27 cellular contexts compared by ENCODE assay signal in genomic region chr5:64749385-64749784, GRCh38. TPM values are rescaled to one million over a fixed set of nuclear protein-coding genes. Genes with fewer than 3 reads are reported as not detected.
DNase-seq lines count a peak whose midpoint lies in the region; ATAC-seq and TF ChIP-seq lines count a peak whose summit lies in the region.
"Had no signal": no experiment of that assay in that cellular context is flagged by ENCODE, and none has a peak within 500 bp of the region (broad histone marks: within the 10 kb centered on the region; RNA-seq: fewer than 3 reads in every experiment).

No MANE protein-coding gene starts in this region.

- no peaks in the 10 kb centered on the region for H4K20me1 ChIP-seq in OCI-LY7 (ENCODE audit: insufficient read depth, low read length)

- H3K36me3 ChIP-seq in SJCRH30, result peaks cover 13% of the 10 kb centered on the region
- H3K36me3 ChIP-seq in OCI-LY7 (ENCODE audit: insufficient read depth, low read length), result peaks cover 17% of the 10 kb centered on the region

- H3K27ac Mint-ChIP-seq in central memory CD8-positive, alpha-beta T cell (ENCODE audit: low read depth), result peak overlapping the region; percentile 4
- H3K27ac Mint-ChIP-seq: CD4-positive, alpha-beta memory T cell; CD4-positive, CD25-positive, alpha-beta regulatory T cell had no signal

- POLR2A ChIA-PET in OCI-LY7 (lab: Charles Lee), result interaction anchor here (0.7 to 2.0 kb wide), 6 partner anchors 9 to 367 kb away, joined by 3 to 11 read pairs (median 5); no protein-coding TSS in a partner anchor

- peaks cover 14% of the 10 kb centered on the region for H3K36me3 Mint-ChIP-seq in central memory CD8-positive, alpha-beta T cell (ENCODE audit: insufficient read depth)

- H3K27ac ChIP-seq in SJCRH30, result no peak overlapping the region
- no peak overlapping the region for H3K27ac ChIP-seq in OCI-LY7 (ENCODE audit: low read depth, low read length, poor library complexity, severe bottlenecking)
- H3K27ac ChIP-seq: BLaER1 had no signal

- no peak for TF ChIP-seq CTCF in omental fat pad (IDR thresholded peaks at IDR 0.05)
- TF ChIP-seq CTCF in OCI-LY7 (conservative IDR thresholded peaks at IDR 0.05; ENCODE audit: low read length), result no peak

- H3K4me3 Mint-ChIP-seq in central memory CD8-positive, alpha-beta T cell, result no peak overlapping the region
- H3K4me3 Mint-ChIP-seq: CD14-positive monocyte; CD4-positive, alpha-beta memory T cell; CD4-positive, CD25-positive, alpha-beta regulatory T cell; CD8-positive, alpha-beta memory T cell had no signal

- ATAC-seq in central memory CD8-positive, alpha-beta T cell (replicated peaks; ENCODE audit: extremely low read depth, poor library complexity, severe bottlenecking), result no peak
- ATAC-seq in omental fat pad (ENCODE audit: low FRiP score), result no peak
- ATAC-seq in HG03457 (IDR thresholded peaks at IDR 0.05; ENCODE audit: unreplicated experiment), result no peak
- ATAC-seq: GM12878 had no signal

- intact Hi-C loops in OCI-LY7 (cut with micrococcal nuclease; ENCODE audit: unreplicated experiment), result no loop called here

- 0 out of 2 replicates have a peak, but pooled peaks cover under 1% of the 10 kb centered on the region for H3K79me2 ChIP-seq in OCI-LY7 (ENCODE audit: insufficient read depth, low read depth, low read length)

- CTCF ChIA-PET in OCI-LY7 (lab: Charles Lee; ENCODE audit: unreplicated experiment), result no interaction called here

- H3K27me3 ChIP-seq in SJCRH30, result no peaks in the 10 kb centered on the region
- H3K27me3 ChIP-seq: BE2C, BLaER1 had no signal

- H3K9me3 ChIP-seq in SJCRH30 (replicated peaks) (no peaks in the 10 kb centered on the region), OCI-LY7 (ENCODE audit: low read length) (no peaks in the 10 kb centered on the region)
- H3K9me3 ChIP-seq: BE2C, BLaER1 had no signal

- H3K4me1 Mint-ChIP-seq in central memory CD8-positive, alpha-beta T cell, result peaks cover 13% of the 10 kb centered on the region

- H3K27me3 Mint-ChIP-seq in central memory CD8-positive, alpha-beta T cell, result no peaks in the 10 kb centered on the region
- H3K27me3 Mint-ChIP-seq: CD4-positive, alpha-beta memory T cell; CD4-positive, CD25-positive, alpha-beta regulatory T cell; CD8-positive, alpha-beta memory T cell had no signal

- H3K9me2 ChIP-seq in OCI-LY7 (ENCODE audit: insufficient read depth, low read length), result no peaks in the 10 kb centered on the region

- H3K4me2 ChIP-seq in OCI-LY7 (ENCODE audit: low read length), result no peak overlapping the region
- H3K4me2 ChIP-seq: BLaER1 had no signal

- H3K9me3 Mint-ChIP-seq in central memory CD8-positive, alpha-beta T cell, result no peaks in the 10 kb centered on the region
- H3K9me3 Mint-ChIP-seq: CD4-positive, alpha-beta memory T cell; CD4-positive, CD25-positive, alpha-beta regulatory T cell; CD8-positive, alpha-beta memory T cell had no signal

- H3K4me3 ChIP-seq in SJCRH30, result no peak overlapping the region
- H3K4me3 ChIP-seq in OCI-LY7 (ENCODE audit: low read depth, low read length, poor library complexity, severe bottlenecking), result no peak overlapping the region
- H3K4me3 ChIP-seq: BLaER1, GM12878 had no signal

- DNase-seq in NCI-H2171 treated with DMSO at 0.1 percent for 48 hours (lab: John Stamatoyannopoulos, UW) (peak; percentile 13), NCI-H2171 (lab: John Stamatoyannopoulos, UW) (no peak), SJCRH30 (peak; percentile 3 to 36), omental fat pad (ENCODE audit: low spot score) (no peak), OCI-LY7 (ENCODE audit: low spot score) (no peak)
- DNase-seq in central memory CD8-positive, alpha-beta T cell (ENCODE audit: low spot score in 2 of 2), result no peak
- DNase-seq: 8988T; ACHN; BE2C; C1 segment of cervical spinal cord; CD4-positive, alpha-beta memory T cell; CD4-positive, CD25-positive, alpha-beta regulatory T cell; CD8-positive, alpha-beta memory T cell; COR-L47; DMS 273 treated with DMSO at 0.1 percent for 48 hours; DMS153; DMS53; DMS79; DND-41; EL; GDM1 had no signal

- BruUV-seq in OCI-LY7 (replicated peaks; lab: Mats Ljungman, UMichigan), result no TSS peak

- H3K4me1 ChIP-seq in SJCRH30 (no peaks in the 10 kb centered on the region), OCI-LY7 (ENCODE audit: insufficient read depth, low read length, poor library complexity, severe bottlenecking) (no peaks in the 10 kb centered on the region)
- H3K4me1 ChIP-seq: BE2C, BLaER1 had no signal

- H2AFZ ChIP-seq in OCI-LY7 (ENCODE audit: low read length), result no peak overlapping the region

RNA-seq across cellular contexts. Expression of gene SREK1IP1, which starts 19.1 kb away (rescaled TPM):
- total RNA-seq in SJCRH30 (2014; rRNA removed; shearing (Covaris generic)), result 10.9 and 11.0 TPM in 2 replicates
- total RNA-seq in omental fat pad (10 to 100 TPM in 2 of 4 donors, 1 to 10 TPM in 2; 8.3 to 13.2 (median 9.7) TPM), OCI-LY7 (2022) (23.0 and 30.7 TPM in 2 replicates)
- total RNA-seq in OCI-LY7 (2014; rRNA removed; shearing (Covaris generic)), result 4.8 and 9.6 TPM in 2 replicates

RNA-seq across cellular contexts. Expression of gene CWC27, which starts 19.3 kb away (rescaled TPM):
- 29.7 and 31.1 TPM in 2 replicates for total RNA-seq in SJCRH30 (2014; rRNA removed; shearing (Covaris generic))
- total RNA-seq in omental fat pad (10 to 100 TPM in 3 of 4 donors, 1 to 10 TPM in 1; 9.6 to 18.4 (median 12.6) TPM), OCI-LY7 (2022) (33.1 and 34.4 TPM in 2 replicates)
- 15.4 and 18.8 TPM in 2 replicates for total RNA-seq in OCI-LY7 (2014; rRNA removed; shearing (Covaris generic))

RNA-seq across cellular contexts. Expression of gene SHISAL2B, which starts 59.1 kb away (rescaled TPM):
- total RNA-seq in SJCRH30 (2014; rRNA removed; shearing (Covaris generic)), result not detected in 2 replicates
- 1 to 10 TPM in 1 of 4 donors, under 1 TPM in 1, not detected in 2; 0.69 to 2.1 TPM for total RNA-seq in omental fat pad
- not detected in 2 replicates for total RNA-seq in OCI-LY7 (2014; rRNA removed; shearing (Covaris generic))
- total RNA-seq in OCI-LY7 (2022), result not detected in 2 replicates
- total RNA-seq: A673; CD4-positive, alpha-beta memory T cell; CD4-positive, CD25-positive, alpha-beta regulatory T cell; CD8-positive, alpha-beta memory T cell; Daoy; GM12878 had no signal

Comparison
In these comparisons a context has a peak if more than half of its experiments do, and no peak if none do; other contexts are left out.
1. DNase-seq: peak in NCI-H2171 treated with DMSO at 0.1 percent for 48 hours (single experiment) and SJCRH30 (2 of 2); none in NCI-H2171 (single experiment), central memory CD8-positive, alpha-beta T cell (0 of 2), omental fat pad (single experiment) and OCI-LY7 (single experiment).